ENCODE assay signal across 27 cellular contexts in the genomic region with DNA sequence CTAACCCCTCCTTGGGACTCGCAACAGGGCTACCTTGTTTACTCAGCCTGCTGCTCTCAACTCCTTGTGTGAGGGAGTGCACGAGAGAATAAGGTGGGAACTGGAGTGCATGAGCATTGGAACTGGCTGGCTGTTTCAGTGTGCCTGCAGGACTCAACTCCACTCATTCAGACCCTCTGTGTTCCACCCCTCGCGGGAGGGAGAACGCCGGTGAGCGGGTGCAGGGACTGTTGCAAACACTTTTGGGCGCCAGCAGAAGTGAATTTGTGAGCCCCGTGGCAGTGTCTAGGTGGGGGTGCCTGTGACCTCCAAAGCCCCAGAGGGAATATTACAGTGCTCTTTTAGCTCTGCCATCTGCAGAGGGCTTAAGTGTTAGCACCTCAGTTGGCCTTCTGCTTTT.
"Had no signal": no experiment of that assay in that cellular context is flagged by ENCODE, and none has a peak within 500 bp of the region (broad histone marks: within the 10 kb centered on the region; RNA-seq: fewer than 3 reads in every experiment).

No MANE protein-coding gene starts in this region.

- H3K4me1 ChIP-seq: parathyroid adenoma, prostate gland, right lobe of liver, sigmoid colon, stomach, thyroid gland, tibial nerve, upper lobe of right lung, uterus had no signal

- H3K27me3 ChIP-seq: ovary, right lobe of liver, sigmoid colon, stomach, thyroid gland, tibial nerve, upper lobe of right lung, uterus had no signal

- H3K36me3 ChIP-seq: ovary, prostate gland, right lobe of liver, sigmoid colon, stomach, thoracic aorta, thyroid gland, tibial nerve, upper lobe of right lung, uterus had no signal

- H3K36me3 Mint-ChIP-seq: naive thymus-derived CD4-positive, alpha-beta T cell; natural killer cell; stimulated activated effector memory CD8-positive, alpha-beta T cell treated with anti-CD3 and anti-CD28 coated beads, Interleukin-12 subunit alpha, Interleukin-12 subunit beta, amount 100 ng/mL, for 72 hours; stimulated activated naive B cell treated with anti-CD40 and anti-IgM and Interleukin-4, amounts not matched to agents 10 μg/mL and 1 μg/mL and 100 μg/mL, for 72 hours; type B pancreatic cell had no signal

- FAIRE-seq: small intestine had no signal

- H3K9me3 Mint-ChIP-seq: nephron; stimulated activated naive B cell treated with anti-CD40 and anti-IgM and Interleukin-4, amounts not matched to agents 10 μg/mL and 1 μg/mL and 100 μg/mL, for 72 hours; stimulated activated naive CD8-positive, alpha-beta T cell treated with anti-CD3 and anti-CD28 coated beads, Interleukin-15, Interleukin-2, amounts not matched to agents 100 ng/mL and 50 ng/mL, for 24 hours; type B pancreatic cell had no signal

- H2AFZ ChIP-seq: parathyroid adenoma had no signal

- H3K27ac ChIP-seq: ovary, parathyroid adenoma, prostate gland, right lobe of liver, sigmoid colon, stomach, thoracic aorta, thyroid gland, tibial nerve, upper lobe of right lung, uterus had no signal

- H3K27me3 Mint-ChIP-seq: naive thymus-derived CD4-positive, alpha-beta T cell; stimulated activated naive B cell treated with anti-CD40 and anti-IgM and Interleukin-4, amounts not matched to agents 10 μg/mL and 1 μg/mL and 100 μg/mL, for 72 hours; stimulated activated naive CD8-positive, alpha-beta T cell treated with anti-CD3 and anti-CD28 coated beads, Interleukin-15, Interleukin-2, amounts not matched to agents 100 ng/mL and 50 ng/mL, for 24 hours; type B pancreatic cell had no signal

- H3K27ac Mint-ChIP-seq: naive thymus-derived CD4-positive, alpha-beta T cell; natural killer cell; nephron; stimulated activated effector memory CD8-positive, alpha-beta T cell treated with anti-CD3 and anti-CD28 coated beads, Interleukin-12 subunit alpha, Interleukin-12 subunit beta, amount 100 ng/mL, for 72 hours; stimulated activated naive B cell treated with anti-CD40 and anti-IgM and Interleukin-4, amounts not matched to agents 10 μg/mL and 1 μg/mL and 100 μg/mL, for 72 hours; stimulated activated naive CD8-positive, alpha-beta T cell treated with anti-CD3 and anti-CD28 coated beads, Interleukin-15, Interleukin-2, amounts not matched to agents 100 ng/mL and 50 ng/mL, for 24 hours; type B pancreatic cell had no signal

- H3K4me1 Mint-ChIP-seq: naive thymus-derived CD4-positive, alpha-beta T cell; natural killer cell; nephron; stimulated activated effector memory CD8-positive, alpha-beta T cell treated with anti-CD3 and anti-CD28 coated beads, Interleukin-12 subunit alpha, Interleukin-12 subunit beta, amount 100 ng/mL, for 72 hours; stimulated activated naive B cell treated with anti-CD40 and anti-IgM and Interleukin-4, amounts not matched to agents 10 μg/mL and 1 μg/mL and 100 μg/mL, for 72 hours had no signal

- DNase-seq: naive thymus-derived CD4-positive, alpha-beta T cell; natural killer cell; occipital lobe; ovary; retina; right lobe of liver; sigmoid colon; small intestine; stimulated activated CD4-positive, alpha-beta T cell treated with anti-CD3 and anti-CD28 coated beads, Interleukin-15, amount 100 ng/mL, for 24 hours; stimulated activated CD4-positive, alpha-beta T cell treated with anti-CD3 and anti-CD28 coated beads, Interleukin-2, amount 100 ng/mL, for 24 hours; stimulated activated CD4-positive, alpha-beta T cell treated with anti-CD3 and anti-CD28 coated beads, Interleukin-2, amount 100 ng/mL, for 48 hours; stimulated activated CD4-positive, alpha-beta T cell treated with anti-CD3 and anti-CD28 coated beads, Interleukin-4, amount 100 ng/mL, for 24 hours; stimulated activated naive B cell treated with anti-CD40 and anti-IgM and Interleukin-4, amounts not matched to agents 10 μg/mL and 1 μg/mL and 100 μg/mL, for 72 hours; stimulated activated naive CD4-positive, alpha-beta T cell treated with Interleukin-2 at 50 U/mL for 16 hours; stomach; thyroid gland; upper lobe of right lung; uterus had no signal

- H3K9me3 ChIP-seq: ovary, prostate gland, right lobe of liver, sigmoid colon, stomach, thoracic aorta, thyroid gland, tibial nerve, upper lobe of right lung, uterus had no signal

- ATAC-seq: naive thymus-derived CD4-positive, alpha-beta T cell; natural killer cell; right cardiac atrium; right lobe of liver; stimulated activated effector memory CD8-positive, alpha-beta T cell treated with anti-CD3 and anti-CD28 coated beads, Interleukin-12 subunit alpha, Interleukin-12 subunit beta, amount 100 ng/mL, for 72 hours; stimulated activated naive B cell treated with anti-CD40 and anti-IgM and Interleukin-4, amounts not matched to agents 10 μg/mL and 1 μg/mL and 100 μg/mL, for 72 hours; upper lobe of right lung had no signal

- H3K79me2 ChIP-seq: parathyroid adenoma had no signal

- H3K9ac ChIP-seq: parathyroid adenoma had no signal

- H3K4me3 ChIP-seq: ovary, prostate gland, right lobe of liver, sigmoid colon, stomach, thoracic aorta, thyroid gland, tibial nerve, upper lobe of right lung, uterus had no signal

- H3K4me3 Mint-ChIP-seq: naive thymus-derived CD4-positive, alpha-beta T cell; natural killer cell; nephron; stimulated activated effector memory CD8-positive, alpha-beta T cell treated with anti-CD3 and anti-CD28 coated beads, Interleukin-12 subunit alpha, Interleukin-12 subunit beta, amount 100 ng/mL, for 72 hours; stimulated activated naive B cell treated with anti-CD40 and anti-IgM and Interleukin-4, amounts not matched to agents 10 μg/mL and 1 μg/mL and 100 μg/mL, for 72 hours; stimulated activated naive CD8-positive, alpha-beta T cell treated with anti-CD3 and anti-CD28 coated beads, Interleukin-15, Interleukin-2, amounts not matched to agents 100 ng/mL and 50 ng/mL, for 24 hours; type B pancreatic cell had no signal
